Comparison of ENCODE assay signal across 9 cellular contexts in genomic region chr1:79040424-79041089, GRCh38. TPM values are rescaled to one million over a fixed set of nuclear protein-coding genes. Genes with fewer than 3 reads are reported as not detected.
DNase-seq lines count a peak whose midpoint lies in the region; ATAC-seq, FAIRE-seq and TF ChIP-seq lines count a peak whose summit lies in the region.
"Had no signal": no experiment of that assay in that cellular context is flagged by ENCODE, and none has a peak within 500 bp of the region (broad histone marks: within the 10 kb centered on the region; RNA-seq: fewer than 3 reads in every experiment).

No MANE protein-coding gene starts in this region.

- DNase-seq in GM12891 (ENCODE audit: insufficient read length, low spot score) = no peak
- DNase-seq in fibroblast of pulmonary artery (ENCODE audit: low read depth) = peak; percentile 23
- DNase-seq in MM.1S = no peak
- no peak for DNase-seq in foreskin fibroblast
- no peak for DNase-seq in RCC 7860 (ENCODE audit: low spot score)
- DNase-seq in occipital lobe (lab: John Stamatoyannopoulos, UW) = no peak

- H3K9ac ChIP-seq in MM.1S (ENCODE audit: low read length) = no peak overlapping the region

- H3K27me3 ChIP-seq in MM.1S (replicated peaks; ENCODE audit: insufficient read depth, low read length) = no peaks in the 10 kb centered on the region

- H3K79me2 ChIP-seq in MM.1S (ENCODE audit: low read length) = no peaks in the 10 kb centered on the region

- no peaks in the 10 kb centered on the region for H4K20me1 ChIP-seq in MM.1S (ENCODE audit: insufficient read depth, low read length)

- no peaks in the 10 kb centered on the region for H3F3A ChIP-seq in MM.1S (ENCODE audit: insufficient read depth, low read length)

- no peaks in the 10 kb centered on the region for H3K4me1 ChIP-seq in MM.1S (ENCODE audit: low read length)

- no peak for TF ChIP-seq POLR2A in GM12891 (IDR thresholded peaks at IDR 0.05; ENCODE audit: low read depth, low read length)

- peak overlapping the region; percentile 50 for H3K4me3 ChIP-seq in fibroblast of pulmonary artery (replicated peaks; ENCODE audit: low read depth, low read length)
- no peak overlapping the region for H3K4me3 ChIP-seq in MM.1S (ENCODE audit: low read length)
- peak overlapping the region in 1 of 2 donors; percentile 4 for H3K4me3 ChIP-seq in foreskin fibroblast (ENCODE audit: low read depth in 1 of 2, low read length in 2 of 2)

- H3K9me2 ChIP-seq in MM.1S (replicated peaks; ENCODE audit: insufficient read depth, low read length) = no peaks in the 10 kb centered on the region

- H3K9me3 ChIP-seq in MM.1S (replicated peaks; ENCODE audit: insufficient read depth, low read length) = no peaks in the 10 kb centered on the region

- H3K36me3 ChIP-seq in MM.1S (replicated peaks; ENCODE audit: insufficient read depth, low read length) = no peaks in the 10 kb centered on the region

- H2AFZ ChIP-seq in MM.1S (ENCODE audit: low read length) = no peak overlapping the region

- no peak for TF ChIP-seq CTCF in fibroblast of pulmonary artery (IDR thresholded peaks at IDR 0.05; ENCODE audit: low read length, missing control alignments)
- TF ChIP-seq CTCF in MM.1S (IDR thresholded peaks at IDR 0.05; ENCODE audit: low read length) = no peak
- no peak for TF ChIP-seq CTCF in foreskin fibroblast (IDR thresholded peaks at IDR 0.05; ENCODE audit: low read depth, low read length)

- ATAC-seq in GM21423 (IDR thresholded peaks at IDR 0.05; ENCODE audit: unreplicated experiment) = peak; percentile 81
- peak; percentile 83 for ATAC-seq in HG03469 (IDR thresholded peaks at IDR 0.05; ENCODE audit: unreplicated experiment)

- no peak overlapping the region for H3K27ac ChIP-seq in MM.1S (ENCODE audit: low read length)

- FAIRE-seq in GM12891 (lab: Jason Lieb, UNC) (peak; percentile 80), RCC 7860 (lab: Jason Lieb, UNC) (no peak)

- H3K4me2 ChIP-seq in MM.1S (ENCODE audit: low read depth, low read length) = no peak overlapping the region

TF ChIP-seq in GM12891, 5 proteins besides CTCF, POLR2A, EP300 and RAD21:
- TF ChIP-seq POU2F2 (IDR thresholded peaks at IDR 0.05; ENCODE audit: low read depth, low read length) = no peak

RNA-seq across cellular contexts. Expression of gene ADGRL4, which starts 34.0 kb away (rescaled TPM):
- not detected for polyA plus RNA-seq in GM12891 (2012; ENCODE audit: low read depth, missing spikeins)
- 3.1 TPM for total RNA-seq in occipital lobe
- total RNA-seq: activated naive CD4-positive, alpha-beta T cell treated with anti-CD3 and anti-CD28 coated beads, Interleukin-2, amount 50 U/mL, for 72 hours had no signal
